1 cellular context compared by ENCODE assay signal in the genomic region with DNA sequence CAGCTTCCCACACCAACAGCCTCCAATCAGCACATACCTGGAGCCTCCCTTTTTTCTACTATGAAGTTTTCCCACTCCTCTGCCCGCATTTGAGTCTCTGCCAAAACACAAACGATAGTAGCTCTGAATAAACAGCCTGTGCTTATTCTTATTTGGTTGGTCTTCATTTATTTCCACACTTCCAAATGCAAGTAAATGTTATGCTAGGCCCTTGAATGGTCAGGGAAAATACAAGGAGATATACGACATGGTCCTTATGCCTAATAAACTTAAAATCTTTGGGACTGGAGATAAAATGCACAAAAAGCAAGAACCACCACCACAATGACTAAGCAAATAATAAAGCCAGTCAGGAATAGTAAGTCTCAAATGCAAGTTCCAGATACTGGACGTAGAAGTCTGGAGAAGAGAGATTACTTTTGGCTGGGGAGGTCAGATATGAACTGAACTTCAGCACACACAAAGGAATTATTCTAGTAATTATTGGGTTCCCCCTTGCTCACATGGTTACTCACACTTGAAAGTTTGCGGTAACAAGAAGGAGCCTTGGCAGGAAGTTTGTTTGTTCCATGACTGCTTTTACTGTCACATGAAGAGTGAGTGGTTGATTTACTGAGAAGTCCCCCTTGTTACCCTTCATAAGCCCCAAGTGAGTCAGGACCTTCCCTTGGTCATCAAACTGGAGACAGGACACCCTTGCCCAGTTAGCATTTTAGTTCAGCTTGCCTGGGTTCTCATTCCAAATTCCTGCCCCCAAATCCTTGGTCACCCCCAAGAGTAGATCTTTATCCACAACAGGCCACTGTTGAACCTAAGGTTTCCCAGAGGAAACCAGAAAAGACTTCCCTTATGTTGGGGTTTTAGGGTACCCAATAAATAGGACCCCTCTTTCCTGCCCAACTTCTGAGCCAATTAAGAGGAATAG.
TF ChIP-seq lines count a peak whose summit lies in the region.

No MANE protein-coding gene starts in this region.

TF ChIP-seq in GM23338, 12 proteins besides CTCF, POLR2A, EP300 and RAD21 (continued from another document):
- TF ChIP-seq REST (IDR thresholded peaks at IDR 0.05; ENCODE audit: unreplicated experiment) (no peak), EZH2 (IDR thresholded peaks at IDR 0.05; ENCODE audit: low read depth, unreplicated experiment) (no peak), ZNF331 (CRISPR knock-in tag; IDR thresholded peaks at IDR 0.05; ENCODE audit: low read depth) (no peak), NANOG (IDR thresholded peaks at IDR 0.05; ENCODE audit: borderline replicate concordance) (no peak), STAT1 (IDR thresholded peaks at IDR 0.05; ENCODE audit: unreplicated experiment) (no peak)
- TF ChIP-seq, protein P1, sequence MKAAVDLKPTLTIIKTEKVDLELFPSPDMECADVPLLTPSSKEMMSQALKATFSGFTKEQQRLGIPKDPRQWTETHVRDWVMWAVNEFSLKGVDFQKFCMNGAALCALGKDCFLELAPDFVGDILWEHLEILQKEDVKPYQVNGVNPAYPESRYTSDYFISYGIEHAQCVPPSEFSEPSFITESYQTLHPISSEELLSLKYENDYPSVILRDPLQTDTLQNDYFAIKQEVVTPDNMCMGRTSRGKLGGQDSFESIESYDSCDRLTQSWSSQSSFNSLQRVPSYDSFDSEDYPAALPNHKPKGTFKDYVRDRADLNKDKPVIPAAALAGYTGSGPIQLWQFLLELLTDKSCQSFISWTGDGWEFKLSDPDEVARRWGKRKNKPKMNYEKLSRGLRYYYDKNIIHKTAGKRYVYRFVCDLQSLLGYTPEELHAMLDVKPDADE (IDR thresholded peaks at IDR 0.05): no peak
